1 cellular context compared by ENCODE assay signal in the genomic region with DNA sequence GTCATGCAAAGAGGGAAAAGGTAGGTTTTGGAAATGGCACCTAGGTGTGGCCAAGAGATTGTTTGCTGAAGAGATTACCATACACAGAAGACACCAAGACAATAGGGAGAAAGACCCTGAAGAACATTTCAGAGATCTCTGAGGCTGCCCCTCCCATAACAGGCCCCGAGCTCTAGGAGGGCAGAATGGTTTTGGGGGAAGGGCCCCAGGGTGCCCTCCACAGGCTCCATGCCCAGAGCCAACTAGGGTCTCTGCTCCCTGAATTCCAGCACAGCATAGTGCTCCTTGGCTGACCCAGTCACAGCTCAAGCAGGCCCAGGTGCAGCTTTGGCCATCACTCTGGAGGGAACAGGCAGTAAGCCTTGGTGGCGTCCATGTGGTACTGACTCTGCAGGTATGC.
TF ChIP-seq lines count a peak whose summit lies in the region.

No MANE protein-coding gene starts in this region.

TF ChIP-seq in H1, 55 proteins besides CTCF, POLR2A, EP300 and RAD21 (continued from another document):
- no peak for TF ChIP-seq SUZ12 (IDR thresholded peaks at IDR 0.05; ENCODE audit: low read length)
